ENCODE assay signal across 18 cellular contexts in the genomic region with DNA sequence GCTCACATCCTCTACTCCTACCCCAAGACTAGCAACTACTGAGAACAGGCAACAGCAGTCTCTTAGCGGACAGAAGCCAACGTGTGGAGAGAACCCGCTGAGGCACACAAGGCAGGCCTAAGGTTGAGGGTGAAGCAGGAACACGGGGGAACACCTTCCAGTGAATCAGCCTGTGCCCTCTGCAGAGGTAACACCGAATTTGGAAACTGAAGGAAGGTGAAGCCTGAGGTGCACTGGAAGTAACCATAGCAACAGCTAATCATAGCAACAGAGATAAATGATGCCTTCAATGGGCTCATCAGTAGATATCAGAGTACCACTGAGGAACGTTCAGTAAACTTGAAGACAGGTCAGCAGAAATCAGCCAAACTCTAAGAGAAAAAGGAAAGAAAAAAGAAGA. TPM values are rescaled to one million over a fixed set of nuclear protein-coding genes. Genes with fewer than 3 reads are reported as not detected.
DNase-seq lines count a peak whose midpoint lies in the region; ATAC-seq, FAIRE-seq and TF ChIP-seq lines count a peak whose summit lies in the region.
"Had no signal": no experiment of that assay in that cellular context is flagged by ENCODE, and none has a peak within 500 bp of the region (broad histone marks: within the 10 kb centered on the region; RNA-seq: fewer than 3 reads in every experiment).

No MANE protein-coding gene starts in this region.

- no peak overlapping the region for H3K27ac ChIP-seq in HepG2 (ENCODE audit: extremely low read length, insufficient read depth, low read length)
- H3K27ac ChIP-seq in right lobe of liver = no peak overlapping the region
- no peak overlapping the region for H3K27ac ChIP-seq in H1 (ENCODE audit: low read depth, low read length)

- no peak overlapping the region for H4K5ac ChIP-seq in H1 (ENCODE audit: insufficient read length, low read depth, low read length)

- BruUV-seq in HepG2 (replicated peaks; lab: Mats Ljungman, UMichigan) = no TSS peak

- peaks cover 3% of the 10 kb centered on the region; the same call in 1 of the 2 replicates for H3K79me1 ChIP-seq in H1 (ENCODE audit: low read depth, low read length)

- H2BK12ac ChIP-seq in H1 (ENCODE audit: low read depth, low read length) = no peak overlapping the region

- no peak overlapping the region for H3K4ac ChIP-seq in H1 (replicated peaks; ENCODE audit: insufficient read length, low read depth, low read length)

- no peak overlapping the region for H4K91ac ChIP-seq in H1 (replicated peaks; ENCODE audit: insufficient read length, low read length)

- no peak for TF ChIP-seq CTCF in HepG2 (CRISPR knock-in tag; IDR thresholded peaks at IDR 0.05)
- TF ChIP-seq CTCF in right lobe of liver (IDR thresholded peaks at IDR 0.05) = no peak
- no peak for TF ChIP-seq CTCF in H1 (IDR thresholded peaks at IDR 0.05; ENCODE audit: control extremely low read depth in 1 of 3, insufficient read depth in 1 of 3, low read depth in 1 of 3, low read length in 3 of 3)

- no peaks in the 10 kb centered on the region for H3K4me1 ChIP-seq in HepG2 (ENCODE audit: insufficient read depth, low read length)
- H3K4me1 ChIP-seq in right lobe of liver = no peaks in the 10 kb centered on the region
- peaks cover 0 to 2% (median 1%) of the 10 kb centered on the region in 4 experiments; a peak in 3 of 7 replicates for H3K4me1 ChIP-seq in H1 (replicated peaks in 1 of 4; ENCODE audit: control insufficient read depth in 3 of 4, insufficient read depth in 4 of 4, low read length in 3 of 4)

- no peak for FAIRE-seq in HepG2 (lab: Jason Lieb, UNC)
- no peak for FAIRE-seq in H1 (lab: Jason Lieb, UNC)
- FAIRE-seq: GM12878, GM19239, H54 had no signal

- 0 out of 2 replicates have a peak overlapping the region, but pooled peaks have one; percentile 44 for H2BK5ac ChIP-seq in H1 (ENCODE audit: low read depth, low read length)

- H2AFZ ChIP-seq in HepG2 (ENCODE audit: low read length) = no peak overlapping the region
- H2AFZ ChIP-seq in H1 (ENCODE audit: low read length) = no peak overlapping the region
- H2AFZ ChIP-seq: GM23338 had no signal

- no peaks in the 10 kb centered on the region for H3K79me2 ChIP-seq in HepG2 (ENCODE audit: insufficient read depth, low read length)
- H3K79me2 ChIP-seq in H1 (ENCODE audit: control insufficient read depth in 1 of 2, insufficient read depth in 2 of 2, low read length in 2 of 2) = no peaks in the 10 kb centered on the region

- no peak overlapping the region for H2BK120ac ChIP-seq in H1 (replicated peaks; ENCODE audit: low read depth, low read length)

- no peak overlapping the region for H3K23ac ChIP-seq in H1 (ENCODE audit: insufficient read length)

- H2BK15ac ChIP-seq in H1 (ENCODE audit: low read length) = no peak overlapping the region

- in situ Hi-C loops in HepG2 (cut with HindIII; ENCODE audit: extremely low pct_ligation_motif_present, low pct_unique_long_range_greater_than_20kb) = loop anchor here (25.0 kb wide), 1 partner anchor 383 kb away; no protein-coding TSS in a partner anchor

- WGBS in HepG2 (ENCODE audit: low lambda C conversion rate) = 34% methylated on average over 6 of the region's 6 CpGs
- WGBS in right lobe of liver (ENCODE audit: insufficient coverage, low coverage, low lambda C conversion rate, missing lambda C conversion rate) = 69% methylated on average over 5 of the region's 6 CpGs
- 88% methylated on average over 6 of the region's 6 CpGs; no CpG with 5 or more reads in 1 of the 2 experiments for WGBS in H1 (ENCODE audit: extremely low coverage in 1 of 2, insufficient coverage in 1 of 2, insufficient read length in 1 of 2, insufficient replicate concordance in 2 of 2, low coverage in 1 of 2, low lambda C conversion rate in 2 of 2, missing lambda C conversion rate in 1 of 2), 2 experiments

- H3K18ac ChIP-seq in H1 (ENCODE audit: extremely low read depth, low read length) = no peak overlapping the region; the same call in 1 of the 2 replicates

- intact Hi-C loops in HepG2 (cut with micrococcal nuclease; ENCODE audit: unreplicated experiment) = no loop called here
- intact Hi-C loops in right lobe of liver (cut with DNase I) = loop anchor here in 1 of 2 donors (10.0 kb wide), 1 partner anchor 131 kb away; no protein-coding TSS in a partner anchor

- POLR2A ChIA-PET in HepG2 (lab: Yijun Ruan, JAX) = no interaction called here
- POLR2A ChIA-PET in H1 (lab: Charles Lee; ENCODE audit: partially characterized antibody) = interaction anchor here (0.8 to 1.2 kb wide), 2 partner anchors 72 to 205 kb away, joined by 4 read pairs; a partner anchor contains a TSS

- no peak overlapping the region for H3K56ac ChIP-seq in H1 (replicated peaks; ENCODE audit: insufficient read length, low read depth, low read length)

- H3K9me3 ChIP-seq in HepG2 (ENCODE audit: low read length) (no peaks in the 10 kb centered on the region), right lobe of liver (no peaks in the 10 kb centered on the region), H1 (ENCODE audit: insufficient read depth in 2 of 2, low read depth in 1 of 2, low read length in 1 of 2) (no peaks in the 10 kb centered on the region)

- no peak overlapping the region for H3K4me2 ChIP-seq in HepG2 (ENCODE audit: low read depth, low read length)
- H3K4me2 ChIP-seq in H1 (ENCODE audit: insufficient read depth in 1 of 2, low read depth in 2 of 2, low read length in 2 of 2) = no peak overlapping the region
- H3K4me2 ChIP-seq: GM23338 had no signal

- TF ChIP-seq POLR2A in HepG2 (IDR thresholded peaks at IDR 0.05; ENCODE audit: insufficient read depth in 1 of 2, low read depth in 2 of 2, low read length in 2 of 2) (no peak), right lobe of liver (IDR thresholded peaks at IDR 0.05) (no peak), H1 (IDR thresholded peaks at IDR 0.05; ENCODE audit: control extremely low read depth in 1 of 2, low read depth in 2 of 2, low read length in 2 of 2) (peak in 1 of 2 experiments; percentile 24; a peak in 1 of 3 replicates)

- no peak for DNase-seq in HepG2 (ENCODE audit: low spot score)
- no peak for DNase-seq in right lobe of liver
- peak in 1 of 2 experiments; percentile 39 for DNase-seq in H1 (ENCODE audit: low read depth in 1 of 2, low spot score in 2 of 2)
- peak; percentile 29 for DNase-seq in putamen (ENCODE audit: low spot score)
- DNase-seq in midbrain (lab: John Stamatoyannopoulos, UW) = no peak
- DNase-seq: C1 segment of cervical spinal cord; Calu3; CD4-positive, alpha-beta memory T cell; COR-L47; DMS79; EL; GDM1; HCEC 1CT had no signal

- CTCF ChIA-PET in HepG2 (lab: Yijun Ruan, JAX; ENCODE audit: low intra/inter-chr PET ratio, low total read pairs) (no interaction called here), H1 (lab: Charles Lee; ENCODE audit: partially characterized antibody) (interaction anchor here (0.9 to 2.7 kb wide), 3 partner anchors 10 to 178 kb away, joined by 3 to 11 read pairs (median 4); no protein-coding TSS in a partner anchor)

- H2BK20ac ChIP-seq in H1 (ENCODE audit: low read length) = no peak overlapping the region

- H4K20me1 ChIP-seq in HepG2 (ENCODE audit: insufficient read depth, low read length) = no peaks in the 10 kb centered on the region
- H4K20me1 ChIP-seq in H1 (replicated peaks in 1 of 2; ENCODE audit: control insufficient read depth in 1 of 2, insufficient read depth in 2 of 2, low read length in 2 of 2) = peaks cover 0 to 1% of the 10 kb centered on the region in 2 experiments

- no peaks in the 10 kb centered on the region for H3K36me3 ChIP-seq in HepG2 (replicated peaks in 1 of 2; ENCODE audit: control insufficient read depth in 1 of 2, insufficient read depth in 2 of 2, low read length in 2 of 2)
- H3K36me3 ChIP-seq in right lobe of liver = no peaks in the 10 kb centered on the region
- H3K36me3 ChIP-seq in H1 (ENCODE audit: control insufficient read depth in 2 of 4, insufficient read depth in 4 of 4, low read length in 3 of 4) = peaks cover 0 to 7% (median 3%) of the 10 kb centered on the region in 4 experiments; a peak in 4 of 8 replicates

- no peak for TF ChIP-seq RAD21 in HepG2 (CRISPR knock-in tag; IDR thresholded peaks at IDR 0.05)
- TF ChIP-seq RAD21 in H1 (IDR thresholded peaks at IDR 0.05 in 1 of 2, conservative IDR thresholded peaks at IDR 0.05 in 1 of 2; ENCODE audit: low read depth in 2 of 2, low read length in 2 of 2) = no peak

- no peak overlapping the region; the same call in 1 of the 2 replicates for H4K8ac ChIP-seq in H1 (ENCODE audit: extremely low read depth, insufficient read depth, low read length)

- H3K4me3 ChIP-seq in HepG2 (replicated peaks in 1 of 3; ENCODE audit: insufficient read depth in 1 of 3, low read depth in 2 of 3, low read length in 3 of 3) (no peak overlapping the region), right lobe of liver (no peak overlapping the region), H1 (ENCODE audit: extremely low read depth in 1 of 4, insufficient read depth in 2 of 4, low read depth in 3 of 4, low read length in 4 of 4) (no peak overlapping the region)
- H3K4me3 ChIP-seq: GM12878, GM23338 had no signal

- TF ChIP-seq EP300 in HepG2 (IDR thresholded peaks at IDR 0.05; ENCODE audit: low read depth in 2 of 2, low read length in 2 of 2) (no peak), HepG2 (CRISPR knock-in tag; IDR thresholded peaks at IDR 0.05; ENCODE audit: borderline replicate concordance) (no peak), H1 (IDR thresholded peaks at IDR 0.05; ENCODE audit: borderline replicate concordance in 1 of 2, low read depth in 2 of 2, low read length in 2 of 2) (no peak)

- H3K14ac ChIP-seq in H1 (ENCODE audit: insufficient read length) = no peak overlapping the region

- no peak overlapping the region for H3K9ac ChIP-seq in HepG2 (ENCODE audit: insufficient read depth, low read depth, low read length)
- no peak overlapping the region for H3K9ac ChIP-seq in H1 (replicated peaks in 1 of 4; ENCODE audit: extremely low read depth in 1 of 4, low read depth in 3 of 4, low read length in 3 of 4)

- H3K27me3 ChIP-seq in HepG2 (ENCODE audit: control insufficient read depth in 1 of 2, insufficient read depth in 2 of 2, low read length in 2 of 2) (no peaks in the 10 kb centered on the region), right lobe of liver (no peaks in the 10 kb centered on the region), H1 (replicated peaks in 1 of 4; ENCODE audit: control insufficient read depth in 3 of 4, extremely low read depth in 1 of 4, insufficient read depth in 3 of 4, low read length in 3 of 4) (no peaks in the 10 kb centered on the region)

- H3K23me2 ChIP-seq in H1 (ENCODE audit: low read depth, low read length) = no peaks in the 10 kb centered on the region

- ATAC-seq in HepG2 (no peak), right lobe of liver (no peak), GM19328 (IDR thresholded peaks at IDR 0.05; ENCODE audit: unreplicated experiment) (no peak)
- ATAC-seq: GM12878 had no signal

- peak overlapping the region; percentile 54; the same call in 1 of the 2 replicates for H2AK5ac ChIP-seq in H1 (ENCODE audit: low read depth, low read length)

RNA-seq across cellular contexts. Expression of a gene that starts 43.3 kb away (rescaled TPM):
- total RNA-seq in HepG2 (2016; rRNA removed; fragmentation: Illumina TruSeq; extraction: Trizol) (0.02 and 0.13 TPM in 2 replicates), right lobe of liver (10 to 100 TPM in 4 of 6 experiments, 1 to 10 TPM in 2; 4.1 to 14.6 (median 14.0) TPM)
- 0.26 TPM in 1 of 2 replicates, not detected in the other for total RNA-seq in HepG2 (2016; cell fraction: cytosol; rRNA removed; fragmentation: Illumina TruSeq; extraction: Trizol; ENCODE audit: low read depth)
- 0.13 TPM in 1 of 2 replicates, not detected in the other for total RNA-seq in HepG2 (2016; cell fraction: insoluble cytoplasmic fraction; rRNA removed; fragmentation: Illumina TruSeq; extraction: Trizol)
- 0.10 TPM in 1 of 2 replicates, not detected in the other for total RNA-seq in HepG2 (2016; cell fraction: membrane; rRNA removed; fragmentation: Illumina TruSeq; extraction: Trizol)
- not detected in 2 replicates for total RNA-seq in HepG2 (2016; cell fraction: nucleus; rRNA removed; fragmentation: Illumina TruSeq; extraction: Trizol)
- polyA plus RNA-seq in HepG2 (2011; rRNA removed) (not detected in 2 replicates), H1 (2011; rRNA removed) (29.9 and 53.2 TPM in 2 replicates)
- polyA plus RNA-seq in HepG2 (2011; cell fraction: cytosol; rRNA removed) = not detected in 2 replicates
- polyA plus RNA-seq in HepG2 (2011; cell fraction: nucleus; rRNA removed) = 0.29 TPM in 1 of 2 replicates, not detected in the other
- not detected in 2 replicates for polyA plus RNA-seq in HepG2 (2012)
- not detected in 2 replicates for polyA plus RNA-seq in HepG2 (2016; cell fraction: cytosol; fragmentation: Illumina TruSeq; extraction: Trizol; ENCODE audit: low read depth)
- 0.20 TPM in 1 of 2 replicates, not detected in the other for polyA plus RNA-seq in HepG2 (2016; cell fraction: insoluble cytoplasmic fraction; fragmentation: Illumina TruSeq; extraction: Trizol; ENCODE audit: low read depth)
- polyA plus RNA-seq in HepG2 (2016; cell fraction: membrane; fragmentation: Illumina TruSeq; extraction: Trizol; ENCODE audit: low read depth) = 0.16 TPM in 1 of 2 replicates, not detected in the other
- polyA plus RNA-seq in HepG2 (2016; cell fraction: nucleus; fragmentation: Illumina TruSeq; extraction: Trizol; ENCODE audit: insufficient read depth, low read depth) = not detected in 2 replicates
- 20.2 TPM in 1 of 2 replicates, not detected in the other for polyA minus RNA-seq in HepG2 (2011; rRNA and poly(A)+ RNA removed; ENCODE audit: low replicate concordance)
- polyA minus RNA-seq in HepG2 (2011; cell fraction: cytosol; rRNA and poly(A)+ RNA removed) = 0.18 and 0.49 TPM in 2 replicates
- 0.26 TPM in 1 of 2 replicates, not detected in the other for polyA minus RNA-seq in HepG2 (2011; cell fraction: nucleus; rRNA and poly(A)+ RNA removed)
- 74.9 and 77.1 TPM in 2 replicates for total RNA-seq in H1 (2021; fragmentation: NEBNext Ultra II Directional; extraction: Animal tissue kit (Norgen Biotek cat#: 25700))
- polyA plus RNA-seq in H1 (2011; cell fraction: cytosol; rRNA removed) = 55.1 TPM
- 45.3 TPM for polyA plus RNA-seq in H1 (2011; cell fraction: nucleus; rRNA removed)
- polyA plus RNA-seq in H1 (2012, experiment 1 of 2) = 66.7 to 94.5 TPM (median 73.0 TPM) in 4 replicates
- 22.1 TPM for polyA plus RNA-seq in H1 (2012, experiment 2 of 2)
- polyA plus RNA-seq in H1 (2013, experiment 1 of 2) = 65.7 TPM
- polyA plus RNA-seq in H1 (2013, experiment 2 of 2) = 62.0 TPM
- polyA minus RNA-seq in H1 (2011; rRNA and poly(A)+ RNA removed) = 71.0 and 117 TPM in 2 replicates
- polyA minus RNA-seq in H1 (2011; cell fraction: cytosol; rRNA and poly(A)+ RNA removed) = 47.5 TPM
- polyA minus RNA-seq in H1 (2011; cell fraction: nucleus; rRNA and poly(A)+ RNA removed) = 77.0 TPM

Comparison
In these comparisons a context has a peak if more than half of its experiments do, and no peak if none do; other contexts are left out.
1. RNA of a gene that starts 43.3 kb away (total RNA-seq): 74.9 to 77.1 TPM in H1 and 4.1 to 14.6 TPM in right lobe of liver; 0.02 to 0.26 TPM in HepG2; every median in the first group is over 4 times any median in the second.